In genomic region chr11:8908099-8908498, GRCh38 we compare ENCODE assay signal across 27 cellular contexts. TPM values are rescaled to one million over a fixed set of nuclear protein-coding genes. Genes with fewer than 3 reads are reported as not detected.
"Had no signal": no experiment of that assay in that cellular context is flagged by ENCODE, and none has a peak within 500 bp of the region (broad histone marks: within the 10 kb centered on the region; RNA-seq: fewer than 3 reads in every experiment).

No MANE protein-coding gene starts in this region.

- H3K4me3 ChIP-seq: ascending aorta, gastroesophageal sphincter, heart right ventricle, neural progenitor cell, smooth muscle cell, thoracic aorta had no signal

- ATAC-seq: activated T-cell treated with anti-CD3 and anti-CD28 coated beads, Interleukin-2, amount 50 U/mL, for 72 hours; gastroesophageal sphincter; heart right ventricle; sciatic nerve; stimulated activated naive B cell treated with anti-CD40 and anti-IgM and Interleukin-4, amounts not matched to agents 10 μg/mL and 1 μg/mL and 100 μg/mL, for 72 hours had no signal

- H3K27me3 Mint-ChIP-seq: activated naive CD4-positive, alpha-beta T cell treated with anti-CD3 and anti-CD28 coated beads, Interleukin-2, amount 50 U/mL, for 24 hours; central memory CD8-positive, alpha-beta T cell had no signal

- H3K9me3 Mint-ChIP-seq: activated naive CD4-positive, alpha-beta T cell treated with anti-CD3 and anti-CD28 coated beads, Interleukin-2, amount 50 U/mL, for 24 hours; activated T-cell treated with anti-CD3 and anti-CD28 coated beads, Interleukin-2, amount 50 U/mL, for 72 hours; central memory CD8-positive, alpha-beta T cell; memory B cell; stimulated activated naive B cell treated with anti-CD40 and anti-IgM and Interleukin-4, amounts not matched to agents 10 μg/mL and 1 μg/mL and 100 μg/mL, for 72 hours; T-helper 1 cell treated with Interleukin-12 subunit alpha and Interleukin-12 subunit beta and Interleukin-4 antibody, amounts not matched to agents 30 μg/mL and 1 μg/mL, for 36 hours had no signal

- H3K36me3 ChIP-seq: ascending aorta, gastroesophageal sphincter, heart right ventricle, left ventricle myocardium inferior, neural progenitor cell, thoracic aorta had no signal

- H3K27ac Mint-ChIP-seq: activated T-cell treated with anti-CD3 and anti-CD28 coated beads, Interleukin-2, amount 50 U/mL, for 72 hours; memory B cell; neural progenitor cell; stimulated activated naive B cell treated with anti-CD40 and anti-IgM and Interleukin-4, amounts not matched to agents 10 μg/mL and 1 μg/mL and 100 μg/mL, for 72 hours; T-helper 1 cell treated with Interleukin-12 subunit alpha and Interleukin-12 subunit beta and Interleukin-4 antibody, amounts not matched to agents 30 μg/mL and 1 μg/mL, for 36 hours had no signal

- H3K9me3 ChIP-seq: ascending aorta, gastroesophageal sphincter, heart right ventricle, left ventricle myocardium inferior, thoracic aorta had no signal

- H2AFZ ChIP-seq: neural progenitor cell had no signal

- H3K4me2 ChIP-seq: neural progenitor cell, smooth muscle cell had no signal

- H3K27me3 ChIP-seq: ascending aorta, gastroesophageal sphincter, heart right ventricle had no signal

- DNase-seq: activated CD4-positive, alpha-beta T cell treated with anti-CD3 and anti-CD28 coated beads, Interleukin-2, amount 50 U/mL, for 4 hours; activated CD4-positive, CD25-positive, alpha-beta regulatory T cell treated with anti-CD3 and anti-CD28 coated beads, Interleukin-2, amount 50 U/mL, for 72 hours; activated gamma-delta T cell; activated T-cell treated with anti-CD3 and anti-CD28 coated beads, Interleukin-2, amount 50 U/mL, for 72 hours; cortex of kidney; heart right ventricle; left ventricle myocardium inferior; stimulated activated naive B cell treated with anti-CD40 and anti-IgM and Interleukin-4, amounts not matched to agents 10 μg/mL and 1 μg/mL and 100 μg/mL, for 72 hours had no signal

- H3K27ac ChIP-seq: ascending aorta, gastroesophageal sphincter, heart right ventricle, left ventricle myocardium inferior, neural progenitor cell, thoracic aorta, VCaP had no signal

- H3K4me3 Mint-ChIP-seq: activated naive CD4-positive, alpha-beta T cell treated with anti-CD3 and anti-CD28 coated beads, Interleukin-2, amount 50 U/mL, for 24 hours; central memory CD8-positive, alpha-beta T cell; memory B cell; neural progenitor cell; stimulated activated naive B cell treated with anti-CD40 and anti-IgM and Interleukin-4, amounts not matched to agents 10 μg/mL and 1 μg/mL and 100 μg/mL, for 72 hours; T-helper 1 cell treated with Interleukin-12 subunit alpha and Interleukin-12 subunit beta and Interleukin-4 antibody, amounts not matched to agents 30 μg/mL and 1 μg/mL, for 36 hours had no signal

- H3K36me3 Mint-ChIP-seq: activated naive CD4-positive, alpha-beta T cell treated with anti-CD3 and anti-CD28 coated beads, Interleukin-2, amount 50 U/mL, for 24 hours; memory B cell; stimulated activated naive B cell treated with anti-CD40 and anti-IgM and Interleukin-4, amounts not matched to agents 10 μg/mL and 1 μg/mL and 100 μg/mL, for 72 hours had no signal

- H3K9ac ChIP-seq: neural progenitor cell had no signal

RNA-seq across cellular contexts. Expression of gene C11orf16, which starts 24.6 kb away (rescaled TPM):
- total RNA-seq: activated CD8-positive, alpha-beta memory T cell treated with anti-CD3 and anti-CD28 coated beads for 36 hours; activated T-cell treated with anti-CD3 and anti-CD28 coated beads, Interleukin-2, amount 50 U/mL, for 72 hours; ascending aorta; gastroesophageal sphincter; kidney epithelial cell; left ventricle myocardium inferior; mononuclear cell; osteocyte; pulmonary artery endothelial cell; sciatic nerve; smooth muscle cell; thoracic aorta; urinary bladder had no signal
- polyA plus RNA-seq: adipose tissue, esophagus, heart right ventricle, smooth muscle cell, urinary bladder had no signal

RNA-seq across cellular contexts. Expression of gene ASCL3, which starts 34.7 kb away (rescaled TPM):
- total RNA-seq: activated CD8-positive, alpha-beta memory T cell treated with anti-CD3 and anti-CD28 coated beads for 36 hours; activated T-cell treated with anti-CD3 and anti-CD28 coated beads, Interleukin-2, amount 50 U/mL, for 72 hours; ascending aorta; gastroesophageal sphincter; heart right ventricle; kidney epithelial cell; left ventricle myocardium inferior; mononuclear cell; osteocyte; pulmonary artery endothelial cell; sciatic nerve; smooth muscle cell; thoracic aorta; urinary bladder had no signal
- polyA plus RNA-seq: esophagus, heart right ventricle, smooth muscle cell, urinary bladder had no signal
